Comparison of ENCODE assay signal across 21 cellular contexts in genomic region chr21:15289246-15289645, GRCh38.
"Had no signal": no experiment of that assay in that cellular context is flagged by ENCODE, and none has a peak within 500 bp of the region (broad histone marks: within the 10 kb centered on the region; RNA-seq: fewer than 3 reads in every experiment).

No MANE protein-coding gene starts in this region.

- H3K4me3 ChIP-seq: K562 had no signal

- H3K9me3 Mint-ChIP-seq: IgD-negative memory B cell had no signal

- H3K27ac ChIP-seq: KMS-11, SJCRH30 had no signal

- H3K27me3 ChIP-seq: SJCRH30 had no signal

- DNase-seq: Kasumi-1, MV-4-11, NCI-H1048, NCI-H1105, NCI-H1417, NCI-H1436 treated with DMSO at 0.1 percent for 48 hours, NCI-H1694, NCI-H187 treated with DMSO at 0.1 percent for 48 hours, NCI-H2029 treated with DMSO at 0.1 percent for 48 hours, NCI-H2171 treated with DMSO at 0.1 percent for 48 hours, NCI-H345, NCI-H446 treated with DMSO at 0.1 percent for 48 hours, NCI-H510A treated with DMSO at 0.1 percent for 48 hours, NCI-H526, NCI-H748 treated with DMSO at 0.1 percent for 48 hours, RPMI8226, SHP77 treated with DMSO at 0.1 percent for 48 hours had no signal

- H3K27ac Mint-ChIP-seq: IgD-negative memory B cell had no signal

- H3K9ac ChIP-seq: KMS-11 had no signal

- H3K36me3 Mint-ChIP-seq: IgD-negative memory B cell had no signal

- H3K4me2 ChIP-seq: KMS-11 had no signal

- H3K4me3 Mint-ChIP-seq: IgD-negative memory B cell had no signal

- H3K36me3 ChIP-seq: SJCRH30 had no signal

- H3K4me1 Mint-ChIP-seq: IgD-negative memory B cell had no signal
